Comparison of ENCODE assay signal across 17 cellular contexts in the genomic region with DNA sequence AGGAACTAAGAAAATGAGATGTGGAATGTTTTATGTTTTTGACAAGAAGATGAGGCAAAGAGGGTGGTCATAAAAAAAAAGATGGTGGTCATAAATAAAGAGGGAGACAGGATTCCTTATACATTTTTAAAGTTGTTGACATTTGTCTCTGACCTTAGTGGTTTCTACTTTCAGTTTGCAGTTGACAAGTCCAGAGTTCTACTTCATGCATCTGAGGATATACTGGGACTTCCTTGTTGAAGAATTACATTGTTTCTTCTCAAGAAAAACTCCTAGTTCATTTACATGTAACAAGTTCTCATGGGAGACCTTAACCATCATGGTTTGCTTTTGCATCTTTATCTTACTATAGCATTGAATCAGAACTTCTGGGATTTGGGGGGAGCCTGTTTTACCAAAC. TPM values are rescaled to one million over a fixed set of nuclear protein-coding genes. Genes with fewer than 3 reads are reported as not detected.
"Had no signal": no experiment of that assay in that cellular context is flagged by ENCODE, and none has a peak within 500 bp of the region (broad histone marks: within the 10 kb centered on the region; RNA-seq: fewer than 3 reads in every experiment).

No MANE protein-coding gene starts in this region.

- H3K36me3 ChIP-seq: esophagus squamous epithelium had no signal

- ATAC-seq: activated CD8-positive, alpha-beta T cell treated with anti-CD3 and anti-CD28 coated beads, Interleukin-2, amount 10 ng/mL, durations not matched to agents 7 days and 5 days; left ventricle myocardium superior; naive thymus-derived CD8-positive, alpha-beta T cell had no signal

- H3K4me3 ChIP-seq: esophagus squamous epithelium had no signal

- DNase-seq: activated CD4-positive, alpha-beta T cell treated with anti-CD3 and anti-CD28 coated beads for 4 hours; activated CD8-positive, alpha-beta T cell treated with anti-CD3 and anti-CD28 coated beads, Interleukin-2, amount 10 ng/mL, durations not matched to agents 7 days and 5 days; activated naive CD4-positive, alpha-beta T cell; aorta; cortex of kidney; effector CD4-positive, alpha-beta T cell; esophagus squamous epithelium; hippocampal formation; left ventricle myocardium superior; naive thymus-derived CD8-positive, alpha-beta T cell; stimulated activated CD4-positive, alpha-beta T cell treated with anti-CD3 and anti-CD28 coated beads, Interleukin-1b, Interleukin-23, amount 100 ng/mL, for 48 hours had no signal

- H3K27ac ChIP-seq: esophagus squamous epithelium had no signal

- H3K4me1 Mint-ChIP-seq: memory B cell; naive thymus-derived CD8-positive, alpha-beta T cell had no signal

- H3K27ac Mint-ChIP-seq: activated CD8-positive, alpha-beta T cell treated with anti-CD3 and anti-CD28 coated beads, Interleukin-2, amount 10 ng/mL, durations not matched to agents 7 days and 5 days; memory B cell; naive thymus-derived CD8-positive, alpha-beta T cell had no signal

- H3K9me3 Mint-ChIP-seq: memory B cell had no signal

- H3K36me3 Mint-ChIP-seq: memory B cell had no signal

- H3K4me3 Mint-ChIP-seq: activated CD8-positive, alpha-beta T cell treated with anti-CD3 and anti-CD28 coated beads, Interleukin-2, amount 10 ng/mL, durations not matched to agents 7 days and 5 days; memory B cell; naive thymus-derived CD8-positive, alpha-beta T cell had no signal

RNA-seq across cellular contexts. Expression of gene OR6X1, which starts 1.2 kb away (rescaled TPM):
- total RNA-seq: activated CD8-positive, alpha-beta T cell treated with anti-CD3 and anti-CD28 coated beads, Interleukin-2, amount 10 ng/mL, durations not matched to agents 7 days and 5 days; aorta; esophagus squamous epithelium; fibroblast of villous mesenchyme; glomerular endothelial cell; left ventricle myocardium superior; mucosa of gallbladder; naive thymus-derived CD8-positive, alpha-beta T cell; renal cortical epithelial cell; ureter had no signal

RNA-seq across cellular contexts. Expression of gene OR6M1, which starts 53.0 kb away (rescaled TPM):
- total RNA-seq: activated CD8-positive, alpha-beta T cell treated with anti-CD3 and anti-CD28 coated beads, Interleukin-2, amount 10 ng/mL, durations not matched to agents 7 days and 5 days; aorta; esophagus squamous epithelium; fibroblast of villous mesenchyme; glomerular endothelial cell; left ventricle myocardium superior; mucosa of gallbladder; naive thymus-derived CD8-positive, alpha-beta T cell; renal cortical epithelial cell; ureter had no signal
